Comparison of ENCODE assay signal across 15 cellular contexts in the genomic region with DNA sequence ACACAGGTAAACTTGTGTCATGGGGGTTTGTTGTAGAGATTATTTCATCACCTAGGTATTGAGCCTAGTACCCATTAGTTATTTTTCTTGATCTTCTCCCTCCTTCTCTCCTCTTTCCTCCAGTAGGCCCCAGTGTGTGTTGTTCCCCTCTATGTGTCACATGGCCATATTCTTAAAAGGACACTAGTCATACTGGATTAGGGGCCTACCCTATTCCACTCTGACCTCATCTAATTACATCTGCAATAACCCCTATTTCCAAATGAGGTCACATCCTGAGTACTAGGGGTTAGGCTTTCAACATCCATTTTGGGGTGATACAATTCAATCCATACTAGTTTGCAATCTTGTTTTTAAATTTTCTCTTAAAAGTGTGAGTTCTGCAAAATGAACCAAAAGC.
A peak's percentile ranks its signal among the peaks of the same experiment; 100 is the strongest.
DNase-seq lines count a peak whose midpoint lies in the region; ATAC-seq and TF ChIP-seq lines count a peak whose summit lies in the region.
"Had no signal": no experiment of that assay in that cellular context is flagged by ENCODE, and none has a peak within 500 bp of the region (broad histone marks: within the 10 kb centered on the region; RNA-seq: fewer than 3 reads in every experiment).

No MANE protein-coding gene starts in this region.

- H3K4me3 Mint-ChIP-seq in activated naive CD8-positive, alpha-beta T cell treated with anti-CD3 and anti-CD28 coated beads, Interleukin-2, amount 50 U/mL, for 24 hours, result no peak overlapping the region
- no peak overlapping the region for H3K4me3 Mint-ChIP-seq in activated naive CD8-positive, alpha-beta T cell treated with anti-CD3 and anti-CD28 coated beads for 36 hours
- H3K4me3 Mint-ChIP-seq in activated T-helper 2 cell treated with anti-CD3 and anti-CD28 coated beads, Interferon-gamma antibody, Interleukin-2, Interleukin-4, amounts not matched to agents 10 μg/mL and 5 μg/mL and 100 μg/mL, durations not matched to agents 14 hours and 24 hours and 36 hours (ENCODE audit: low read depth), result no peak overlapping the region
- H3K4me3 Mint-ChIP-seq in nephron, result no peak overlapping the region
- no peak overlapping the region for H3K4me3 Mint-ChIP-seq in stimulated activated effector memory CD8-positive, alpha-beta T cell treated with anti-CD3 and anti-CD28 coated beads, Interleukin-12 subunit alpha, Interleukin-12 subunit beta, amount 100 ng/mL, for 72 hours
- H3K4me3 Mint-ChIP-seq: CD4-positive, alpha-beta memory T cell had no signal

- no peaks in the 10 kb centered on the region for H3K27me3 Mint-ChIP-seq in activated naive CD8-positive, alpha-beta T cell treated with anti-CD3 and anti-CD28 coated beads, Interleukin-2, amount 50 U/mL, for 24 hours
- peaks cover 7% of the 10 kb centered on the region for H3K27me3 Mint-ChIP-seq in activated naive CD8-positive, alpha-beta T cell treated with anti-CD3 and anti-CD28 coated beads for 36 hours
- H3K27me3 Mint-ChIP-seq in activated T-helper 2 cell treated with anti-CD3 and anti-CD28 coated beads, Interferon-gamma antibody, Interleukin-2, Interleukin-4, amounts not matched to agents 10 μg/mL and 5 μg/mL and 100 μg/mL, durations not matched to agents 14 hours and 24 hours and 36 hours (ENCODE audit: low read depth), result no peaks in the 10 kb centered on the region
- no peaks in the 10 kb centered on the region for H3K27me3 Mint-ChIP-seq in nephron (ENCODE audit: low read depth)

- intact Hi-C loops in activated T-helper 2 cell treated with anti-CD3 and anti-CD28 coated beads, Interferon-gamma antibody, Interleukin-2, Interleukin-4, amounts not matched to agents 10 μg/mL and 5 μg/mL and 100 μg/mL, durations not matched to agents 14 hours and 24 hours and 36 hours (cut with micrococcal nuclease), result no loop called here

- no peak for TF ChIP-seq CTCF in nephron (IDR thresholded peaks at IDR 0.05; ENCODE audit: unreplicated experiment in 3 of 3)

- H3K27ac Mint-ChIP-seq in activated naive CD8-positive, alpha-beta T cell treated with anti-CD3 and anti-CD28 coated beads, Interleukin-2, amount 50 U/mL, for 24 hours, result no peak overlapping the region
- no peak overlapping the region for H3K27ac Mint-ChIP-seq in activated naive CD8-positive, alpha-beta T cell treated with anti-CD3 and anti-CD28 coated beads for 36 hours
- H3K27ac Mint-ChIP-seq in activated T-helper 2 cell treated with anti-CD3 and anti-CD28 coated beads, Interferon-gamma antibody, Interleukin-2, Interleukin-4, amounts not matched to agents 10 μg/mL and 5 μg/mL and 100 μg/mL, durations not matched to agents 14 hours and 24 hours and 36 hours, result peak overlapping the region; percentile 25
- peak overlapping the region in 2 of 3 experiments; percentile 46 to 49 for H3K27ac Mint-ChIP-seq in nephron
- H3K27ac Mint-ChIP-seq in stimulated activated effector memory CD8-positive, alpha-beta T cell treated with anti-CD3 and anti-CD28 coated beads, Interleukin-12 subunit alpha, Interleukin-12 subunit beta, amount 100 ng/mL, for 72 hours, result no peak overlapping the region
- H3K27ac Mint-ChIP-seq: CD4-positive, alpha-beta memory T cell had no signal

- no peaks in the 10 kb centered on the region for H3K9me3 Mint-ChIP-seq in activated naive CD8-positive, alpha-beta T cell treated with anti-CD3 and anti-CD28 coated beads, Interleukin-2, amount 50 U/mL, for 24 hours
- H3K9me3 Mint-ChIP-seq in activated naive CD8-positive, alpha-beta T cell treated with anti-CD3 and anti-CD28 coated beads for 36 hours, result no peaks in the 10 kb centered on the region
- H3K9me3 Mint-ChIP-seq in activated T-helper 2 cell treated with anti-CD3 and anti-CD28 coated beads, Interferon-gamma antibody, Interleukin-2, Interleukin-4, amounts not matched to agents 10 μg/mL and 5 μg/mL and 100 μg/mL, durations not matched to agents 14 hours and 24 hours and 36 hours, result peaks cover 13% of the 10 kb centered on the region
- peaks cover 8% of the 10 kb centered on the region for H3K9me3 Mint-ChIP-seq in nephron
- H3K9me3 Mint-ChIP-seq in stimulated activated effector memory CD8-positive, alpha-beta T cell treated with anti-CD3 and anti-CD28 coated beads, Interleukin-12 subunit alpha, Interleukin-12 subunit beta, amount 100 ng/mL, for 72 hours, result no peaks in the 10 kb centered on the region

- peaks cover 4% of the 10 kb centered on the region for H3K4me1 Mint-ChIP-seq in activated naive CD8-positive, alpha-beta T cell treated with anti-CD3 and anti-CD28 coated beads, Interleukin-2, amount 50 U/mL, for 24 hours
- no peaks in the 10 kb centered on the region for H3K4me1 Mint-ChIP-seq in activated naive CD8-positive, alpha-beta T cell treated with anti-CD3 and anti-CD28 coated beads for 36 hours
- peaks cover 5% of the 10 kb centered on the region for H3K4me1 Mint-ChIP-seq in activated T-helper 2 cell treated with anti-CD3 and anti-CD28 coated beads, Interferon-gamma antibody, Interleukin-2, Interleukin-4, amounts not matched to agents 10 μg/mL and 5 μg/mL and 100 μg/mL, durations not matched to agents 14 hours and 24 hours and 36 hours (ENCODE audit: low read depth)
- H3K4me1 Mint-ChIP-seq in nephron, result peaks cover 8% of the 10 kb centered on the region
- H3K4me1 Mint-ChIP-seq in stimulated activated effector memory CD8-positive, alpha-beta T cell treated with anti-CD3 and anti-CD28 coated beads, Interleukin-12 subunit alpha, Interleukin-12 subunit beta, amount 100 ng/mL, for 72 hours, result no peaks in the 10 kb centered on the region

- DNase-seq in activated naive CD8-positive, alpha-beta T cell treated with anti-CD3 and anti-CD28 coated beads, Interleukin-2, amount 50 U/mL, for 24 hours, result no peak
- no peak for DNase-seq in activated naive CD8-positive, alpha-beta T cell treated with anti-CD3 and anti-CD28 coated beads for 36 hours
- DNase-seq in activated T-helper 2 cell treated with anti-CD3 and anti-CD28 coated beads, Interferon-gamma antibody, Interleukin-2, Interleukin-4, amounts not matched to agents 10 μg/mL and 5 μg/mL and 100 μg/mL, durations not matched to agents 14 hours and 24 hours and 36 hours (ENCODE audit: low spot score), result no peak
- no peak for DNase-seq in stimulated activated effector memory CD8-positive, alpha-beta T cell treated with anti-CD3 and anti-CD28 coated beads, Interleukin-12 subunit alpha, Interleukin-12 subunit beta, amount 100 ng/mL, for 72 hours (ENCODE audit: low spot score in 2 of 2)
- DNase-seq: C1 segment of cervical spinal cord; Calu3; CD4-positive, alpha-beta memory T cell; COR-L47; DND-41; GM23248; H7; HCEC 1CT had no signal

- peak; percentile 54 for ATAC-seq in activated naive CD8-positive, alpha-beta T cell treated with anti-CD3 and anti-CD28 coated beads, Interleukin-2, amount 50 U/mL, for 24 hours
- ATAC-seq in stimulated activated effector memory CD8-positive, alpha-beta T cell treated with anti-CD3 and anti-CD28 coated beads, Interleukin-12 subunit alpha, Interleukin-12 subunit beta, amount 100 ng/mL, for 72 hours, result peak; percentile 31
- ATAC-seq in HG03565 (IDR thresholded peaks at IDR 0.05; ENCODE audit: unreplicated experiment) (no peak), HG03520 (IDR thresholded peaks at IDR 0.05; ENCODE audit: unreplicated experiment) (no peak)

- no peaks in the 10 kb centered on the region for H3K36me3 Mint-ChIP-seq in activated naive CD8-positive, alpha-beta T cell treated with anti-CD3 and anti-CD28 coated beads, Interleukin-2, amount 50 U/mL, for 24 hours (ENCODE audit: low read depth)
- H3K36me3 Mint-ChIP-seq in activated naive CD8-positive, alpha-beta T cell treated with anti-CD3 and anti-CD28 coated beads for 36 hours, result no peaks in the 10 kb centered on the region
- H3K36me3 Mint-ChIP-seq in activated T-helper 2 cell treated with anti-CD3 and anti-CD28 coated beads, Interferon-gamma antibody, Interleukin-2, Interleukin-4, amounts not matched to agents 10 μg/mL and 5 μg/mL and 100 μg/mL, durations not matched to agents 14 hours and 24 hours and 36 hours (ENCODE audit: low read depth), result peaks cover 4% of the 10 kb centered on the region
- H3K36me3 Mint-ChIP-seq in nephron (ENCODE audit: low read depth), result no peaks in the 10 kb centered on the region
- no peaks in the 10 kb centered on the region for H3K36me3 Mint-ChIP-seq in stimulated activated effector memory CD8-positive, alpha-beta T cell treated with anti-CD3 and anti-CD28 coated beads, Interleukin-12 subunit alpha, Interleukin-12 subunit beta, amount 100 ng/mL, for 72 hours
- H3K36me3 Mint-ChIP-seq: CD4-positive, alpha-beta memory T cell had no signal

Comparison
In these comparisons a context has a peak if more than half of its experiments do, and no peak if none do; other contexts are left out.
1. ATAC-seq: peak in activated naive CD8-positive, alpha-beta T cell treated with anti-CD3 and anti-CD28 coated beads, Interleukin-2, amount 50 U/mL, for 24 hours (single experiment) and stimulated activated effector memory CD8-positive, alpha-beta T cell treated with anti-CD3 and anti-CD28 coated beads, Interleukin-12 subunit alpha, Interleukin-12 subunit beta, amount 100 ng/mL, for 72 hours (single experiment); none in HG03565 (single experiment) and HG03520 (single experiment).
2. H3K27ac Mint-ChIP-seq: peak in activated T-helper 2 cell treated with anti-CD3 and anti-CD28 coated beads, Interferon-gamma antibody, Interleukin-2, Interleukin-4, amounts not matched to agents 10 μg/mL and 5 μg/mL and 100 μg/mL, durations not matched to agents 14 hours and 24 hours and 36 hours (single experiment) and nephron (2 of 3); none in activated naive CD8-positive, alpha-beta T cell treated with anti-CD3 and anti-CD28 coated beads, Interleukin-2, amount 50 U/mL, for 24 hours (single experiment), activated naive CD8-positive, alpha-beta T cell treated with anti-CD3 and anti-CD28 coated beads for 36 hours (single experiment) and stimulated activated effector memory CD8-positive, alpha-beta T cell treated with anti-CD3 and anti-CD28 coated beads, Interleukin-12 subunit alpha, Interleukin-12 subunit beta, amount 100 ng/mL, for 72 hours (single experiment).